Comparison of ENCODE assay signal across 8 cellular contexts in the genomic region with DNA sequence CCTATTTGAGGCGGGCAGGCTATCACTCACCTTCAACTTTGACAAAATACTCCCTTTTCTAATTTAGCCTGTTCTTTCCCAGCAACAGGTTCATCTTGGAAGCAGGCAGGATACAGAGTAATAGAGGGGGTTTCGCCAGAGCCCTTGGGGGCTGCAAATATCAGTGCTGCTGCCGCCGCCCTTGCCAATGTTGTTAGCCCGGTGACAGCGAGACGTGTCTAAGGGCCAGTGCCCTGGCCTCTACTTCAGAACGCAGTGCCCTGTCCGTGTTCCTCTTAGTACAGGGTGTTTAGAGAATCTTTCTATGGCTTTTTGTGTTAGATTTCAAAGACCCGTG. TPM values are rescaled to one million over a fixed set of nuclear protein-coding genes. Genes with fewer than 3 reads are reported as not detected.
A peak's percentile ranks its signal among the peaks of the same experiment; 100 is the strongest.
DNase-seq lines count a peak whose midpoint lies in the region; ATAC-seq and TF ChIP-seq lines count a peak whose summit lies in the region.

No MANE protein-coding gene starts in this region.

- H3K36me3 ChIP-seq in WERI-Rb-1: peaks cover 46% of the 10 kb centered on the region

- peak; percentile 9 for DNase-seq in NCI-H1694 treated with DMSO at 0.1 percent for 48 hours (lab: John Stamatoyannopoulos, UW)
- DNase-seq in NCI-H1694 (lab: John Stamatoyannopoulos, UW): no peak
- DNase-seq in WERI-Rb-1: no peak
- DNase-seq in epithelial cell of esophagus (ENCODE audit: low read depth): peak; percentile 22
- DNase-seq in natural killer cell treated with Interleukin-12 subunit alpha and Interleukin-12 subunit beta and Interleukin-15 and Interleukin-18, amount 100 ng/mL, for 72 hours (ENCODE audit: low spot score): no peak
- no peak for DNase-seq in GM19238 (ENCODE audit: insufficient read length, low spot score)
- no peak for DNase-seq in HuH-7 (ENCODE audit: low spot score)

- H3K27me3 ChIP-seq in WERI-Rb-1 (ENCODE audit: insufficient read depth, low read depth, severe bottlenecking): no peaks in the 10 kb centered on the region

- H3K36me3 Mint-ChIP-seq in natural killer cell treated with Interleukin-12 subunit alpha and Interleukin-12 subunit beta and Interleukin-15 and Interleukin-18, amount 100 ng/mL, for 72 hours: peaks cover 14% of the 10 kb centered on the region

- peak overlapping the region; percentile 87 to 92 for H3K27ac Mint-ChIP-seq in natural killer cell treated with Interleukin-12 subunit alpha and Interleukin-12 subunit beta and Interleukin-15 and Interleukin-18, amount 100 ng/mL, for 72 hours

- no peak for TF ChIP-seq CTCF in WERI-Rb-1 (IDR thresholded peaks at IDR 0.05; ENCODE audit: low read depth, low read length)
- no peak for TF ChIP-seq CTCF in epithelial cell of esophagus (IDR thresholded peaks at IDR 0.05; ENCODE audit: insufficient read depth, low read depth, low read length, missing control alignments)

- H3K9me3 ChIP-seq in WERI-Rb-1 (ENCODE audit: severe bottlenecking): no peaks in the 10 kb centered on the region

- H3K27me3 Mint-ChIP-seq in natural killer cell treated with Interleukin-12 subunit alpha and Interleukin-12 subunit beta and Interleukin-15 and Interleukin-18, amount 100 ng/mL, for 72 hours: no peaks in the 10 kb centered on the region

- H3K4me1 Mint-ChIP-seq in natural killer cell treated with Interleukin-12 subunit alpha and Interleukin-12 subunit beta and Interleukin-15 and Interleukin-18, amount 100 ng/mL, for 72 hours (ENCODE audit: low read depth in 2 of 2): peaks cover 30 to 50% of the 10 kb centered on the region in 2 donors

- H3K9me3 Mint-ChIP-seq in natural killer cell treated with Interleukin-12 subunit alpha and Interleukin-12 subunit beta and Interleukin-15 and Interleukin-18, amount 100 ng/mL, for 72 hours: no peaks in the 10 kb centered on the region

- ATAC-seq in natural killer cell treated with Interleukin-12 subunit alpha and Interleukin-12 subunit beta and Interleukin-15 and Interleukin-18, amount 100 ng/mL, for 72 hours: no peak
- no peak for ATAC-seq in GM19455 (IDR thresholded peaks at IDR 0.05; ENCODE audit: unreplicated experiment)

- peak overlapping the region; percentile 96 for H3K27ac ChIP-seq in WERI-Rb-1

- peak overlapping the region; percentile 90 for H3K4me3 Mint-ChIP-seq in natural killer cell treated with Interleukin-12 subunit alpha and Interleukin-12 subunit beta and Interleukin-15 and Interleukin-18, amount 100 ng/mL, for 72 hours

- H3K4me3 ChIP-seq in WERI-Rb-1 (ENCODE audit: low read depth, low read length): peak overlapping the region; percentile 73
- peak overlapping the region; percentile 88 for H3K4me3 ChIP-seq in epithelial cell of esophagus (ENCODE audit: low read length)

RNA-seq across cellular contexts. Expression of a gene that starts 0.7 kb away (rescaled TPM):
- 10 to 100 TPM; 28.6 to 36.0 TPM for total RNA-seq in natural killer cell treated with Interleukin-12 subunit alpha and Interleukin-12 subunit beta and Interleukin-15 and Interleukin-18, amount 100 ng/mL, for 72 hours

RNA-seq across cellular contexts. Expression of a gene that starts 1.2 kb away (rescaled TPM):
- 100 to 1,000 TPM; 138 to 154 TPM for total RNA-seq in natural killer cell treated with Interleukin-12 subunit alpha and Interleukin-12 subunit beta and Interleukin-15 and Interleukin-18, amount 100 ng/mL, for 72 hours

Comparison
In these comparisons a context has a peak if more than half of its experiments do, and no peak if none do; other contexts are left out.
1. DNase-seq: peak in NCI-H1694 treated with DMSO at 0.1 percent for 48 hours (single experiment) and epithelial cell of esophagus (single experiment); none in NCI-H1694 (single experiment), WERI-Rb-1 (single experiment), natural killer cell treated with Interleukin-12 subunit alpha and Interleukin-12 subunit beta and Interleukin-15 and Interleukin-18, amount 100 ng/mL, for 72 hours (single experiment), GM19238 (single experiment) and HuH-7 (single experiment).